40 cellular contexts compared by ENCODE assay signal in genomic region chr5:117559005-117559844, GRCh38.
"Had no signal": no experiment of that assay in that cellular context is flagged by ENCODE, and none has a peak within 500 bp of the region (broad histone marks: within the 10 kb centered on the region; RNA-seq: fewer than 3 reads in every experiment).

No MANE protein-coding gene starts in this region.

- H3K36me3 ChIP-seq: brain microvascular endothelial cell had no signal

- FAIRE-seq: RCC 7860 had no signal

- H3K9ac ChIP-seq: KMS-11 had no signal

- H3K36me3 Mint-ChIP-seq: activated CD8-positive, alpha-beta memory T cell treated with anti-CD3 and anti-CD28 coated beads, Interleukin-2, amount 10 ng/mL, durations not matched to agents 7 days and 5 days; activated naive CD8-positive, alpha-beta T cell treated with anti-CD3 and anti-CD28 coated beads for 36 hours had no signal

- H3K4me2 ChIP-seq: KMS-11 had no signal

- H3K27me3 Mint-ChIP-seq: activated CD4-positive, alpha-beta memory T cell treated with anti-CD3 and anti-CD28 coated beads, Interleukin-2, amount 10 ng/mL, durations not matched to agents 7 days and 5 days; activated CD8-positive, alpha-beta memory T cell treated with anti-CD3 and anti-CD28 coated beads, Interleukin-2, amount 10 ng/mL, durations not matched to agents 7 days and 5 days; activated naive CD8-positive, alpha-beta T cell treated with anti-CD3 and anti-CD28 coated beads for 36 hours had no signal

- H3K27me3 ChIP-seq: brain microvascular endothelial cell had no signal

- H3K27ac ChIP-seq: brain microvascular endothelial cell, KMS-11, RWPE1, VCaP had no signal

- H3K9me3 Mint-ChIP-seq: activated naive CD8-positive, alpha-beta T cell treated with anti-CD3 and anti-CD28 coated beads for 36 hours had no signal

- H3K27ac Mint-ChIP-seq: activated CD4-positive, alpha-beta memory T cell treated with anti-CD3 and anti-CD28 coated beads, Interleukin-2, amount 10 ng/mL, durations not matched to agents 7 days and 5 days; activated CD8-positive, alpha-beta memory T cell treated with anti-CD3 and anti-CD28 coated beads, Interleukin-2, amount 10 ng/mL, durations not matched to agents 7 days and 5 days; activated naive CD8-positive, alpha-beta T cell treated with anti-CD3 and anti-CD28 coated beads for 36 hours had no signal

- DNase-seq: activated CD4-positive, alpha-beta memory T cell treated with anti-CD3 and anti-CD28 coated beads, Interleukin-2, amount 10 ng/mL, durations not matched to agents 7 days and 5 days; activated CD4-positive, alpha-beta T cell treated with anti-CD3 and anti-CD28 coated beads for 1 hour; activated CD4-positive, alpha-beta T cell treated with anti-CD3 and anti-CD28 coated beads for 48 hours; activated CD4-positive, CD25-positive, alpha-beta regulatory T cell; activated CD8-positive, alpha-beta memory T cell treated with anti-CD3 and anti-CD28 coated beads for 24 hours; activated CD8-positive, alpha-beta memory T cell treated with anti-CD3 and anti-CD28 coated beads, Interleukin-2, amount 10 ng/mL, durations not matched to agents 7 days and 5 days; activated CD8-positive, alpha-beta memory T cell treated with anti-CD3 and anti-CD28 coated beads, Interleukin-2, amount 50 U/mL, for 48 hours; activated effector memory CD4-positive, alpha-beta T cell treated with Interleukin-2 at 50 U/mL for 16 hours; activated naive CD4-positive, alpha-beta T cell; activated naive CD4-positive, alpha-beta T cell treated with anti-CD3 and anti-CD28 coated beads, Interleukin-2, amount 50 U/mL, for 16 hours; activated naive CD8-positive, alpha-beta T cell treated with anti-CD3 and anti-CD28 coated beads for 36 hours; activated T-cell treated with anti-CD3 and anti-CD28 coated beads, Interleukin-2, amount 50 U/mL, for 48 hours; amniotic stem cell; aorta; brain microvascular endothelial cell; central memory CD4-positive, alpha-beta T cell; MM.1S; MV-4-11; NCI-H1092 treated with DMSO at 0.1 percent for 48 hours; NCI-H1417; NCI-H187 treated with DMSO at 0.1 percent for 48 hours; NCI-H2081; NCI-H2171 treated with DMSO at 0.1 percent for 48 hours; NCI-H2227 treated with DMSO at 0.1 percent for 48 hours; NCI-H446; NCI-H510A treated with DMSO at 0.1 percent for 48 hours; NCI-H526 treated with DMSO at 0.1 percent for 48 hours; NCI-H774; NK-92 treated with Interleukin-12 subunit alpha and Interleukin-12 subunit beta, amount 100 ng/mL, for 24 hours; PC-3; SIG-M5; SW 1271; T-helper 1 cell; T-helper 2 cell; T-helper 9 cell had no signal

- ATAC-seq: activated CD8-positive, alpha-beta memory T cell treated with anti-CD3 and anti-CD28 coated beads, Interleukin-2, amount 10 ng/mL, durations not matched to agents 7 days and 5 days; PC-3; Right ventricle myocardium inferior had no signal

- H3K4me1 Mint-ChIP-seq: activated CD4-positive, alpha-beta memory T cell treated with anti-CD3 and anti-CD28 coated beads, Interleukin-2, amount 10 ng/mL, durations not matched to agents 7 days and 5 days; activated CD8-positive, alpha-beta memory T cell treated with anti-CD3 and anti-CD28 coated beads, Interleukin-2, amount 10 ng/mL, durations not matched to agents 7 days and 5 days; activated naive CD8-positive, alpha-beta T cell treated with anti-CD3 and anti-CD28 coated beads for 36 hours had no signal

- H3K4me3 Mint-ChIP-seq: activated CD4-positive, alpha-beta memory T cell treated with anti-CD3 and anti-CD28 coated beads, Interleukin-2, amount 10 ng/mL, durations not matched to agents 7 days and 5 days; activated CD8-positive, alpha-beta memory T cell treated with anti-CD3 and anti-CD28 coated beads, Interleukin-2, amount 10 ng/mL, durations not matched to agents 7 days and 5 days; activated naive CD8-positive, alpha-beta T cell treated with anti-CD3 and anti-CD28 coated beads for 36 hours had no signal
